In genomic region chr5:62494772-62495171, GRCh38 we compare ENCODE assay signal across 20 cellular contexts.
"Had no signal": no experiment of that assay in that cellular context is flagged by ENCODE, and none has a peak within 500 bp of the region (broad histone marks: within the 10 kb centered on the region; RNA-seq: fewer than 3 reads in every experiment).

No MANE protein-coding gene starts in this region.

- ATAC-seq: activated T-helper 17 cell treated with anti-CD3 and anti-CD28 coated beads, Interleukin-2, amount 50 U/mL, for 72 hours; naive thymus-derived CD8-positive, alpha-beta T cell had no signal

- H3K36me3 ChIP-seq: prostate gland had no signal

- H3K4me1 Mint-ChIP-seq: activated naive CD8-positive, alpha-beta T cell treated with anti-CD3 and anti-CD28 coated beads, Interleukin-2, amount 10 ng/mL, durations not matched to agents 7 days and 5 days; activated T-helper 17 cell treated with anti-CD3 and anti-CD28 coated beads, Interleukin-2, amount 50 U/mL, for 72 hours; brain; naive thymus-derived CD8-positive, alpha-beta T cell had no signal

- H3K9me3 ChIP-seq: prostate gland, right atrium auricular region, tibial artery had no signal

- H3K27me3 Mint-ChIP-seq: activated B cell treated with CpG ODN at 0.5 μM for 24 hours; activated CD4-positive, alpha-beta memory T cell treated with anti-CD3 and anti-CD28 coated beads, Interleukin-2, amount 10 ng/mL, durations not matched to agents 7 days and 5 days; activated naive CD8-positive, alpha-beta T cell treated with anti-CD3 and anti-CD28 coated beads, Interleukin-2, amount 10 ng/mL, durations not matched to agents 7 days and 5 days; activated T-helper 17 cell treated with anti-CD3 and anti-CD28 coated beads, Interleukin-2, amount 50 U/mL, for 72 hours; brain; naive thymus-derived CD8-positive, alpha-beta T cell had no signal

- H3K4me3 Mint-ChIP-seq: activated B cell treated with CpG ODN at 0.5 μM for 24 hours; activated CD4-positive, alpha-beta memory T cell treated with anti-CD3 and anti-CD28 coated beads, Interleukin-2, amount 10 ng/mL, durations not matched to agents 7 days and 5 days; activated naive CD8-positive, alpha-beta T cell treated with anti-CD3 and anti-CD28 coated beads, Interleukin-2, amount 10 ng/mL, durations not matched to agents 7 days and 5 days; activated T-helper 17 cell treated with anti-CD3 and anti-CD28 coated beads, Interleukin-2, amount 50 U/mL, for 72 hours; brain; naive thymus-derived CD8-positive, alpha-beta T cell had no signal

- H2AFZ ChIP-seq: hepatocyte had no signal

- H3K9me3 Mint-ChIP-seq: activated B cell treated with CpG ODN at 0.5 μM for 24 hours; activated CD4-positive, alpha-beta memory T cell treated with anti-CD3 and anti-CD28 coated beads, Interleukin-2, amount 10 ng/mL, durations not matched to agents 7 days and 5 days; activated naive CD8-positive, alpha-beta T cell treated with anti-CD3 and anti-CD28 coated beads, Interleukin-2, amount 10 ng/mL, durations not matched to agents 7 days and 5 days; activated T-helper 17 cell treated with anti-CD3 and anti-CD28 coated beads, Interleukin-2, amount 50 U/mL, for 72 hours; brain; naive thymus-derived CD8-positive, alpha-beta T cell had no signal

- H3K4me3 ChIP-seq: dorsolateral prefrontal cortex, hepatocyte, prostate gland, right atrium auricular region, tibial artery had no signal

- DNase-seq: activated B cell treated with CpG ODN at 0.5 μM for 24 hours; activated CD4-positive, alpha-beta memory T cell treated with anti-CD3 and anti-CD28 coated beads, Interleukin-2, amount 10 ng/mL, durations not matched to agents 7 days and 5 days; activated CD4-positive, alpha-beta T cell treated with anti-CD3 and anti-CD28 coated beads for 48 hours; activated naive CD4-positive, alpha-beta T cell; activated naive CD8-positive, alpha-beta T cell treated with anti-CD3 and anti-CD28 coated beads, Interleukin-2, amount 10 ng/mL, durations not matched to agents 7 days and 5 days; activated T-cell treated with anti-CD3 and anti-CD28 coated beads, Interleukin-2, amount 50 U/mL, for 1 hour; caudate nucleus; dorsolateral prefrontal cortex; mesendoderm; naive thymus-derived CD8-positive, alpha-beta T cell; stimulated activated CD4-positive, alpha-beta T cell treated with anti-CD3 and anti-CD28 coated beads, Interleukin-12 subunit alpha, Interleukin-12 subunit beta, amount 100 ng/mL, for 4 hours; stimulated activated CD4-positive, alpha-beta T cell treated with anti-CD3 and anti-CD28 coated beads, Interleukin-1b, Interleukin-23, amount 100 ng/mL, for 48 hours; stimulated activated CD8-positive, alpha-beta memory T cell treated with anti-CD3 and anti-CD28 coated beads, Interleukin-4, amount 100 ng/mL, for 48 hours; stimulated activated naive CD4-positive, alpha-beta T cell treated with Interleukin-2 at 50 U/mL for 16 hours; tibial artery had no signal

- H3K27ac Mint-ChIP-seq: activated B cell treated with CpG ODN at 0.5 μM for 24 hours; activated CD4-positive, alpha-beta memory T cell treated with anti-CD3 and anti-CD28 coated beads, Interleukin-2, amount 10 ng/mL, durations not matched to agents 7 days and 5 days; activated naive CD8-positive, alpha-beta T cell treated with anti-CD3 and anti-CD28 coated beads, Interleukin-2, amount 10 ng/mL, durations not matched to agents 7 days and 5 days; activated T-helper 17 cell treated with anti-CD3 and anti-CD28 coated beads, Interleukin-2, amount 50 U/mL, for 72 hours; brain; naive thymus-derived CD8-positive, alpha-beta T cell had no signal

- H3K27ac ChIP-seq: dorsolateral prefrontal cortex, hepatocyte, prostate gland, right atrium auricular region, tibial artery had no signal

- H3K4me1 ChIP-seq: prostate gland, right atrium auricular region, tibial artery had no signal

- H3K4me2 ChIP-seq: hepatocyte had no signal

- H3K79me2 ChIP-seq: hepatocyte had no signal

- H3K27me3 ChIP-seq: dorsolateral prefrontal cortex, hepatocyte, right atrium auricular region, tibial artery had no signal
